17 cellular contexts compared by ENCODE assay signal in the genomic region with DNA sequence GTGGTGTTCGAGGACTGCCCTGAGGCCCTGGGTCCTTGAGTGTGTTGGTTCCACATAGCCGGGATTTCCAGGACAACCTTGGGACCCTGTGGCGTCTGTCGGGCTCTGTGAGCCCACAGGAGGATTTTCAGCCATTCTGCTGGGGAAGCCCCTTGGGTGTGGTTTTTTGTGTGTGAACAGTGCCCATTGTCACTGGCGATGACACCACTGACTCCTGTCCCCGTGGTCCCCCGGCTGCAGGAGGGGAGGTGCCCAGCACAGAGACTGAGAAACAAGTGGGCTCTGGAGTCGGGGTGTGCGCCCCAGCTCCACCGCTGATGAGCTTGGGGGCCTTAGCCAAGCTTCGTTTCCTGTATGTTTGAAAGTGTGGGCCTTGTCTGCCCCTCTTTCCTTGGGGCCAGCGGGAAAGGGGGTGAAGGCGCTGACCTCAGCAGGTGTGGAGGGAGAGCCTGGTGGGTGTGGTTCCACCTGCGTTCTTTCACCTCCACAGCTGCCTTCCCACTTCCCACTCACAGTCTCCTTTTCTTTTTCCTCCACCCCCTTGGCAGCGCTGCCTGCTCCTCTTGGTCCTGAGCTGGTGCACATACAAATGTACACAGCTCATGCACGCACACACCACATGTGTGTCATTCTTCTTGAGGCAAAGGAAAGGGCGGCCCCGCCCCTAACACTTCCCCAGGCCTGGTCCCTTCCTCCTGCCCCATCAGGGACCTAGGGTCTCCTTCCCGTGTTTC. TPM values are rescaled to one million over a fixed set of nuclear protein-coding genes. Genes with fewer than 3 reads are reported as not detected.
DNase-seq lines count a peak whose midpoint lies in the region; ATAC-seq and TF ChIP-seq lines count a peak whose summit lies in the region.
"Had no signal": no experiment of that assay in that cellular context is flagged by ENCODE, and none has a peak within 500 bp of the region (broad histone marks: within the 10 kb centered on the region; RNA-seq: fewer than 3 reads in every experiment).

No MANE protein-coding gene starts in this region.

- H3K9me3 ChIP-seq in cardiac muscle cell (ENCODE audit: low read depth), result no peaks in the 10 kb centered on the region
- H3K9me3 ChIP-seq in adrenal gland (replicated peaks in 1 of 3), result no peaks in the 10 kb centered on the region
- H3K9me3 ChIP-seq in naive thymus-derived CD4-positive, alpha-beta T cell (ENCODE audit: control insufficient read depth in 2 of 3, low read length in 3 of 3), result no peaks in the 10 kb centered on the region
- no peaks in the 10 kb centered on the region for H3K9me3 ChIP-seq in thyroid gland
- H3K9me3 ChIP-seq: uterus had no signal

- peaks cover 25 to 50% (median 34%) of the 10 kb centered on the region in 7 donors for H3K4me1 Mint-ChIP-seq in naive thymus-derived CD4-positive, alpha-beta T cell

- H3K36me3 Mint-ChIP-seq in naive thymus-derived CD4-positive, alpha-beta T cell, result peaks cover 0 to 7% (median 0%) of the 10 kb centered on the region in 5 donors

- 79 to 86% (median 80%) methylated on average over 14 to 19 of the region's 19 CpGs for WGBS in adrenal gland, 4 donors
- 69 to 74% methylated on average over 14 to 19 of the region's 19 CpGs for WGBS in thyroid gland, 2 donors

- H3K9me3 Mint-ChIP-seq in naive thymus-derived CD4-positive, alpha-beta T cell, result no peaks in the 10 kb centered on the region
- H3K9me3 Mint-ChIP-seq: activated naive CD4-positive, alpha-beta T cell treated with anti-CD3 and anti-CD28 coated beads, Interleukin-2, amount 10 ng/mL, durations not matched to agents 7 days and 5 days had no signal

- TF ChIP-seq CTCF in cardiac muscle cell (IDR thresholded peaks at IDR 0.05; ENCODE audit: low read depth, low read length), result no peak
- TF ChIP-seq CTCF in adrenal gland (IDR thresholded peaks at IDR 0.05), result no peak
- TF ChIP-seq CTCF in thyroid gland (IDR thresholded peaks at IDR 0.05), result no peak

- H3K4me3 ChIP-seq in cardiac muscle cell (no peak overlapping the region), adrenal gland (no peak overlapping the region), thyroid gland (replicated peaks in 1 of 3) (no peak overlapping the region)
- H3K4me3 ChIP-seq in naive thymus-derived CD4-positive, alpha-beta T cell (ENCODE audit: low read length), result no peak overlapping the region
- H3K4me3 ChIP-seq: hepatocyte, uterus had no signal

- intact Hi-C loops in Right ventricle myocardium inferior (cut with DNase I), result no loop called here
- intact Hi-C loops in adrenal gland (cut with DNase I), result no loop called here
- intact Hi-C loops in naive thymus-derived CD4-positive, alpha-beta T cell (cut with micrococcal nuclease), result no loop called here
- intact Hi-C loops in thyroid gland (cut with DNase I), result no loop called here

- peak overlapping the region; percentile 48 for H3K27ac ChIP-seq in cardiac muscle cell
- H3K27ac ChIP-seq in adrenal gland, result peak overlapping the region in 4 of 5 donors; percentile 50 to 79 (median 58)
- H3K27ac ChIP-seq in naive thymus-derived CD4-positive, alpha-beta T cell (ENCODE audit: low read depth, low read length), result no peak overlapping the region
- peak overlapping the region in 1 of 3 donors; percentile 28 for H3K27ac ChIP-seq in thyroid gland
- H3K27ac ChIP-seq: hepatocyte, parathyroid adenoma, uterus had no signal

- TF ChIP-seq POLR2A in adrenal gland (IDR thresholded peaks at IDR 0.05) (no peak), thyroid gland (IDR thresholded peaks at IDR 0.05) (no peak)

- POLR2A ChIA-PET in naive thymus-derived CD4-positive, alpha-beta T cell (lab: Charles Lee), result no interaction called here

- peak overlapping the region in 8 of 9 donors; percentile 19 to 86 (median 77) for H3K27ac Mint-ChIP-seq in naive thymus-derived CD4-positive, alpha-beta T cell
- H3K27ac Mint-ChIP-seq: activated naive CD4-positive, alpha-beta T cell treated with anti-CD3 and anti-CD28 coated beads, Interleukin-2, amount 10 ng/mL, durations not matched to agents 7 days and 5 days had no signal

- H3K36me3 ChIP-seq in cardiac muscle cell (no peaks in the 10 kb centered on the region), adrenal gland (replicated peaks in 1 of 2) (no peaks in the 10 kb centered on the region), thyroid gland (no peaks in the 10 kb centered on the region)
- peaks cover 0 to 31% (median 4%) of the 10 kb centered on the region in 3 experiments for H3K36me3 ChIP-seq in naive thymus-derived CD4-positive, alpha-beta T cell (ENCODE audit: control insufficient read depth in 2 of 3, insufficient read depth in 3 of 3, low read length in 3 of 3)
- H3K36me3 ChIP-seq: uterus had no signal

- peak overlapping the region in 3 of 10 donors; percentile 19 to 54 (median 48) for H3K4me3 Mint-ChIP-seq in naive thymus-derived CD4-positive, alpha-beta T cell
- H3K4me3 Mint-ChIP-seq: activated naive CD4-positive, alpha-beta T cell treated with anti-CD3 and anti-CD28 coated beads, Interleukin-2, amount 10 ng/mL, durations not matched to agents 7 days and 5 days had no signal

- CTCF ChIA-PET in naive thymus-derived CD4-positive, alpha-beta T cell (lab: Charles Lee), result interaction anchor here (0.5 to 0.7 kb wide), 2 partner anchors 50 to 284 kb away, joined by 3 read pairs; no protein-coding TSS in a partner anchor

- DNase-seq in cardiac muscle cell (ENCODE audit: low read depth in 1 of 2, low spot score in 1 of 2) (no peak), Right ventricle myocardium inferior (ENCODE audit: missing footprints) (no peak), adrenal gland (no peak), thyroid gland (peak; percentile 76 to 79), SW480 (ENCODE audit: low spot score) (no peak)
- no peak for DNase-seq in naive thymus-derived CD4-positive, alpha-beta T cell
- no peak for DNase-seq in stimulated activated CD4-positive, alpha-beta T cell treated with anti-CD3 and anti-CD28 coated beads, Interleukin-2, amount 100 ng/mL, for 48 hours
- no peak for DNase-seq in effector CD8-positive, alpha-beta T cell (lab: John Stamatoyannopoulos, UW)
- DNase-seq: activated naive CD4-positive, alpha-beta T cell treated with anti-CD3 and anti-CD28 coated beads, Interleukin-2, amount 10 ng/mL, durations not matched to agents 7 days and 5 days; GOT3; KG1; NCI-H1436; NCI-H526; stimulated activated CD4-positive, alpha-beta T cell treated with anti-CD3 and anti-CD28 coated beads, Interleukin-12 subunit alpha, Interleukin-12 subunit beta, amount 100 ng/mL, for 4 hours; uterus had no signal

- no peaks in the 10 kb centered on the region for H3K27me3 ChIP-seq in cardiac muscle cell
- H3K27me3 ChIP-seq in adrenal gland, result no peaks in the 10 kb centered on the region
- H3K27me3 ChIP-seq in naive thymus-derived CD4-positive, alpha-beta T cell (ENCODE audit: control insufficient read depth in 2 of 2, insufficient read depth in 2 of 2, low read length in 2 of 2), result no peaks in the 10 kb centered on the region
- no peaks in the 10 kb centered on the region for H3K27me3 ChIP-seq in thyroid gland
- H3K27me3 ChIP-seq: hepatocyte, uterus had no signal

- H3K4me1 ChIP-seq in cardiac muscle cell (ENCODE audit: low read depth), result no peaks in the 10 kb centered on the region
- peaks cover 14 to 17% of the 10 kb centered on the region in 2 donors for H3K4me1 ChIP-seq in adrenal gland (replicated peaks in 1 of 2)
- H3K4me1 ChIP-seq in naive thymus-derived CD4-positive, alpha-beta T cell (ENCODE audit: control insufficient read depth in 2 of 2, insufficient read depth in 2 of 2, low read length in 2 of 2), result no peaks in the 10 kb centered on the region
- peaks cover 15 to 19% of the 10 kb centered on the region in 2 donors for H3K4me1 ChIP-seq in thyroid gland
- H3K4me1 ChIP-seq: parathyroid adenoma, uterus had no signal

- H3K27me3 Mint-ChIP-seq in naive thymus-derived CD4-positive, alpha-beta T cell, result no peaks in the 10 kb centered on the region
- H3K27me3 Mint-ChIP-seq: activated naive CD4-positive, alpha-beta T cell treated with anti-CD3 and anti-CD28 coated beads, Interleukin-2, amount 10 ng/mL, durations not matched to agents 7 days and 5 days had no signal

- no peak for ATAC-seq in Right ventricle myocardium inferior
- ATAC-seq in naive thymus-derived CD4-positive, alpha-beta T cell, result peak; percentile 67

RNA-seq across cellular contexts. Expression of a gene that starts 16.1 kb away (rescaled TPM):
- 58.2 and 66.6 TPM in 2 replicates for total RNA-seq in cardiac muscle cell
- 42.6 and 47.2 TPM in 2 replicates for polyA plus RNA-seq in cardiac muscle cell
- 32.2 TPM for total RNA-seq in Right ventricle myocardium inferior
- total RNA-seq in adrenal gland, result 10 to 100 TPM; 52.7 to 94.1 (median 75.1) TPM
- 10 to 100 TPM; 23.3 to 35.6 (median 27.3) TPM for polyA plus RNA-seq in adrenal gland
- 100 to 1,000 TPM in 1 of 5 experiments, 10 to 100 TPM in 4; 62.6 to 103 (median 81.2) TPM for total RNA-seq in naive thymus-derived CD4-positive, alpha-beta T cell
- 1 to 10 TPM; 4.9 to 10.0 TPM for polyA plus RNA-seq in naive thymus-derived CD4-positive, alpha-beta T cell
- 10 to 100 TPM; 32.5 to 86.4 (median 57.6) TPM for total RNA-seq in thyroid gland

RNA-seq across cellular contexts. Expression of a gene that starts 26.1 kb away (rescaled TPM):
- total RNA-seq in cardiac muscle cell, result 33.6 and 42.9 TPM in 2 replicates
- polyA plus RNA-seq in cardiac muscle cell, result 46.6 and 47.3 TPM in 2 replicates
- total RNA-seq in Right ventricle myocardium inferior, result 26.2 TPM
- total RNA-seq in adrenal gland, result 10 to 100 TPM; 12.0 to 34.3 (median 16.7) TPM
- 10 to 100 TPM in 2 of 3 donors, 1 to 10 TPM in 1; 3.7 to 92.7 (median 31.9) TPM for polyA plus RNA-seq in adrenal gland
- total RNA-seq in naive thymus-derived CD4-positive, alpha-beta T cell, result 10 to 100 TPM; 21.8 to 36.5 (median 29.7) TPM
- 1 to 10 TPM; 1.6 to 2.5 TPM for polyA plus RNA-seq in naive thymus-derived CD4-positive, alpha-beta T cell
- total RNA-seq in thyroid gland, result 10 to 100 TPM in 3 of 4 donors, 1 to 10 TPM in 1; 9.3 to 21.4 (median 10.9) TPM

RNA-seq across cellular contexts. Expression of a gene that starts 52.6 kb away (rescaled TPM):
- 84.4 and 139 TPM in 2 replicates for total RNA-seq in cardiac muscle cell
- polyA plus RNA-seq in cardiac muscle cell, result 141 and 157 TPM in 2 replicates
- total RNA-seq in Right ventricle myocardium inferior, result 52.3 TPM
- total RNA-seq in adrenal gland, result 10 to 100 TPM; 45.4 to 99.3 (median 53.9) TPM
- polyA plus RNA-seq in adrenal gland, result 10 to 100 TPM; 16.3 to 36.2 (median 28.1) TPM
- total RNA-seq in naive thymus-derived CD4-positive, alpha-beta T cell, result 10 to 100 TPM; 42.8 to 65.4 (median 53.3) TPM
- polyA plus RNA-seq in naive thymus-derived CD4-positive, alpha-beta T cell, result 100 to 1,000 TPM; 104 to 133 TPM
- 10 to 100 TPM; 27.0 to 61.1 (median 38.9) TPM for total RNA-seq in thyroid gland

Comparison
In these comparisons a context has a peak if more than half of its experiments do, and no peak if none do; other contexts are left out.
1. DNase-seq: peak in thyroid gland (2 of 2); none in cardiac muscle cell (0 of 2), Right ventricle myocardium inferior (single experiment), adrenal gland (0 of 7), naive thymus-derived CD4-positive, alpha-beta T cell (0 of 9), stimulated activated CD4-positive, alpha-beta T cell treated with anti-CD3 and anti-CD28 coated beads, Interleukin-2, amount 100 ng/mL, for 48 hours (0 of 2), SW480 (single experiment) and effector CD8-positive, alpha-beta T cell (single experiment).